In the genomic region with DNA sequence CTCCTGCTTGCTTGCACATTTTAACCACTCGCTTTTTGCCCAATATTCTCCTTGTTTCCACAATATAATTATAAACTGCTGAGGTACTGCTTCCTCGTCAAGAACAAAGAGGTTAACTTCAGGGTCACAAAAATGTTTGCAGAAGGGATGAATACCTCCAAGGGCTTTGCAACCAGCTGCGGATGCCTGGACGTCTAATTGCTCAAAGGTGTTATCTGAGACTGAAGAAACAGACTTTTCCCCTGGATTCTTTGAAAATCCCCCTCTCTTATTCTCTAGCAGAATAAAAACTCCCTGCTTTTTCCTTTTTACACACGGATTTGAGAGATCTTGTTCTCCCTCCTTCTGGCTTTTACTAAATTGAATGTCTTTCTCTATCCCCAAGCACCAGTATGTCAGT, we compare ENCODE assay signal across 8 cellular contexts.
DNase-seq lines count a peak whose midpoint lies in the region; ATAC-seq lines count a peak whose summit lies in the region.

No MANE protein-coding gene starts in this region.

- H3K36me3 ChIP-seq in mucosa of stomach (ENCODE audit: control insufficient read depth, insufficient read depth, low read length) = no peaks in the 10 kb centered on the region

- peaks cover 36% of the 10 kb centered on the region for H3K4me1 ChIP-seq in mucosa of stomach (ENCODE audit: control insufficient read depth, insufficient read depth, low read length)

- H3K9me3 ChIP-seq in mucosa of stomach (ENCODE audit: control insufficient read depth, low read length) = no peaks in the 10 kb centered on the region

- peaks cover 73% of the 10 kb centered on the region for H3K27me3 Mint-ChIP-seq in stimulated activated naive CD8-positive, alpha-beta T cell treated with anti-CD3 and anti-CD28 coated beads, Interleukin-15, Interleukin-2, amounts not matched to agents 100 ng/mL and 50 ng/mL, for 24 hours
- H3K27me3 Mint-ChIP-seq in central memory CD8-positive, alpha-beta T cell = peaks cover 48% of the 10 kb centered on the region

- peak overlapping the region; percentile 90 for H3K9ac ChIP-seq in mucosa of stomach (ENCODE audit: low read length)

- no peaks in the 10 kb centered on the region for H3K27me3 ChIP-seq in mucosa of stomach (ENCODE audit: control insufficient read depth, insufficient read depth, low read length)

- no peaks in the 10 kb centered on the region for H3K9me3 Mint-ChIP-seq in stimulated activated naive CD8-positive, alpha-beta T cell treated with anti-CD3 and anti-CD28 coated beads, Interleukin-15, Interleukin-2, amounts not matched to agents 100 ng/mL and 50 ng/mL, for 24 hours
- H3K9me3 Mint-ChIP-seq in central memory CD8-positive, alpha-beta T cell = no peaks in the 10 kb centered on the region

- no peaks in the 10 kb centered on the region for H3K36me3 Mint-ChIP-seq in stimulated activated naive CD8-positive, alpha-beta T cell treated with anti-CD3 and anti-CD28 coated beads, Interleukin-15, Interleukin-2, amounts not matched to agents 100 ng/mL and 50 ng/mL, for 24 hours (ENCODE audit: low read depth)
- peaks cover 2% of the 10 kb centered on the region for H3K36me3 Mint-ChIP-seq in central memory CD8-positive, alpha-beta T cell (ENCODE audit: insufficient read depth)

- peak overlapping the region; percentile 88 for H3K4me3 Mint-ChIP-seq in stimulated activated naive CD8-positive, alpha-beta T cell treated with anti-CD3 and anti-CD28 coated beads, Interleukin-15, Interleukin-2, amounts not matched to agents 100 ng/mL and 50 ng/mL, for 24 hours
- peak overlapping the region; percentile 42 for H3K4me3 Mint-ChIP-seq in central memory CD8-positive, alpha-beta T cell

- peaks cover 21% of the 10 kb centered on the region for H3K4me1 Mint-ChIP-seq in stimulated activated naive CD8-positive, alpha-beta T cell treated with anti-CD3 and anti-CD28 coated beads, Interleukin-15, Interleukin-2, amounts not matched to agents 100 ng/mL and 50 ng/mL, for 24 hours (ENCODE audit: low read depth)
- H3K4me1 Mint-ChIP-seq in central memory CD8-positive, alpha-beta T cell = peaks cover 5% of the 10 kb centered on the region

- no peak overlapping the region for H3K27ac Mint-ChIP-seq in stimulated activated naive CD8-positive, alpha-beta T cell treated with anti-CD3 and anti-CD28 coated beads, Interleukin-15, Interleukin-2, amounts not matched to agents 100 ng/mL and 50 ng/mL, for 24 hours
- no peak overlapping the region for H3K27ac Mint-ChIP-seq in central memory CD8-positive, alpha-beta T cell (ENCODE audit: low read depth)

- peak overlapping the region; percentile 98 for H3K4me3 ChIP-seq in mucosa of stomach (ENCODE audit: low read length)

- DNase-seq in stimulated activated naive CD8-positive, alpha-beta T cell treated with anti-CD3 and anti-CD28 coated beads, Interleukin-15, Interleukin-2, amounts not matched to agents 100 U/mL and 50 U/mL, for 24 hours = no peak
- no peak for DNase-seq in central memory CD8-positive, alpha-beta T cell (ENCODE audit: low spot score in 2 of 2)
- no peak for DNase-seq in MV-4-11 (lab: John Stamatoyannopoulos, UW)

- ATAC-seq in stimulated activated naive CD8-positive, alpha-beta T cell treated with anti-CD3 and anti-CD28 coated beads, Interleukin-15, Interleukin-2, amounts not matched to agents 100 U/mL and 50 U/mL, for 24 hours = no peak
- ATAC-seq in central memory CD8-positive, alpha-beta T cell (replicated peaks; ENCODE audit: extremely low read depth, poor library complexity, severe bottlenecking) = no peak
- ATAC-seq in GM21367 (IDR thresholded peaks at IDR 0.05; ENCODE audit: unreplicated experiment) = no peak
- ATAC-seq in HG03571 (IDR thresholded peaks at IDR 0.05; ENCODE audit: unreplicated experiment) = no peak
- no peak for ATAC-seq in GM19328 (IDR thresholded peaks at IDR 0.05; ENCODE audit: unreplicated experiment)
